Comparison of ENCODE assay signal across 20 cellular contexts in genomic region chr3:194905696-194906095, GRCh38.
DNase-seq lines count a peak whose midpoint lies in the region; ATAC-seq, FAIRE-seq and TF ChIP-seq lines count a peak whose summit lies in the region.
"Had no signal": no experiment of that assay in that cellular context is flagged by ENCODE, and none has a peak within 500 bp of the region (broad histone marks: within the 10 kb centered on the region; RNA-seq: fewer than 3 reads in every experiment).

No MANE protein-coding gene starts in this region.

- H3K27ac ChIP-seq in SJSA1 (peak overlapping the region; percentile 22), colonic mucosa (no peak overlapping the region)
- H3K27ac ChIP-seq: gastrocnemius medialis, right atrium auricular region had no signal

- peaks cover 3 to 4% of the 10 kb centered on the region in 2 donors for H3K4me1 Mint-ChIP-seq in effector memory CD8-positive, alpha-beta T cell (ENCODE audit: low read depth in 2 of 2)

- peaks cover 6% of the 10 kb centered on the region for H3K36me3 Mint-ChIP-seq in effector memory CD8-positive, alpha-beta T cell (ENCODE audit: insufficient read depth)
- H3K36me3 Mint-ChIP-seq: stimulated activated memory B cell treated with anti-CD40 and anti-IgM and Interleukin-4, amounts not matched to agents 10 μg/mL and 1 μg/mL and 100 μg/mL, for 72 hours had no signal

- H3K36me3 ChIP-seq in SJSA1 (no peaks in the 10 kb centered on the region), colonic mucosa (no peaks in the 10 kb centered on the region)
- H3K36me3 ChIP-seq: gastrocnemius medialis, right atrium auricular region, tibial nerve had no signal

- TF ChIP-seq CTCF in colonic mucosa (IDR thresholded peaks at IDR 0.05), result no peak

- H3K27me3 ChIP-seq in SJSA1 (replicated peaks) (no peaks in the 10 kb centered on the region), colonic mucosa (no peaks in the 10 kb centered on the region)
- H3K27me3 ChIP-seq: gastrocnemius medialis, right atrium auricular region, tibial nerve had no signal

- DNase-seq in A172 (ENCODE audit: low spot score) (peak; percentile 22), H54 (ENCODE audit: insufficient read length, low spot score) (no peak), SJSA1 (ENCODE audit: low read depth in 1 of 2, low spot score in 2 of 2) (peak in 1 of 2 experiments; percentile 50), fibroblast of peridontal ligament (ENCODE audit: extremely low read depth) (peak; percentile 3), colonic mucosa (no peak), NCI-H2196 treated with DMSO at 0.1 percent for 48 hours (lab: John Stamatoyannopoulos, UW; ENCODE audit: unreplicated experiment) (no peak), DMS 273 (lab: John Stamatoyannopoulos, UW; ENCODE audit: unreplicated experiment) (no peak)
- DNase-seq in effector memory CD8-positive, alpha-beta T cell, result no peak
- DNase-seq: activated CD4-positive, alpha-beta T cell treated with anti-CD3 and anti-CD28 coated beads for 1 hour; DND-41; gastrocnemius medialis; KG1; NCI-H2227 treated with DMSO at 0.1 percent for 48 hours; occipital lobe had no signal

- no peak overlapping the region for H3K4me3 Mint-ChIP-seq in effector memory CD8-positive, alpha-beta T cell
- H3K4me3 Mint-ChIP-seq: activated T-helper 1 cell treated with anti-CD3 and anti-CD28 coated beads, Interleukin-12 subunit alpha, Interleukin-12 subunit beta, Interleukin-2, Interleukin-4 antibody, amounts not matched to agents 30 ng/mL and 10 ng/mL and 1 ng/mL, durations not matched to agents 14 hours and 24 hours and 36 hours; stimulated activated memory B cell treated with anti-CD40 and anti-IgM and Interleukin-4, amounts not matched to agents 10 μg/mL and 1 μg/mL and 100 μg/mL, for 72 hours had no signal

- no peak for ATAC-seq in effector memory CD8-positive, alpha-beta T cell (replicated peaks)
- ATAC-seq: gastrocnemius medialis; stimulated activated memory B cell treated with anti-CD40 and anti-IgM and Interleukin-4, amounts not matched to agents 10 μg/mL and 1 μg/mL and 100 μg/mL, for 72 hours had no signal

- H3K27me3 Mint-ChIP-seq in effector memory CD8-positive, alpha-beta T cell, result peaks cover 26 to 40% of the 10 kb centered on the region in 2 donors
- H3K27me3 Mint-ChIP-seq: stimulated activated memory B cell treated with anti-CD40 and anti-IgM and Interleukin-4, amounts not matched to agents 10 μg/mL and 1 μg/mL and 100 μg/mL, for 72 hours had no signal

- H3K27ac Mint-ChIP-seq in effector memory CD8-positive, alpha-beta T cell, result no peak overlapping the region
- H3K27ac Mint-ChIP-seq: activated T-helper 1 cell treated with anti-CD3 and anti-CD28 coated beads, Interleukin-12 subunit alpha, Interleukin-12 subunit beta, Interleukin-2, Interleukin-4 antibody, amounts not matched to agents 30 ng/mL and 10 ng/mL and 1 ng/mL, durations not matched to agents 14 hours and 24 hours and 36 hours; stimulated activated memory B cell treated with anti-CD40 and anti-IgM and Interleukin-4, amounts not matched to agents 10 μg/mL and 1 μg/mL and 100 μg/mL, for 72 hours had no signal

- H3K9me3 ChIP-seq in SJSA1 (replicated peaks) (no peaks in the 10 kb centered on the region), colonic mucosa (no peaks in the 10 kb centered on the region)
- H3K9me3 ChIP-seq: gastrocnemius medialis, right atrium auricular region had no signal

- FAIRE-seq in H54 (lab: Jason Lieb, UNC), result peak; percentile 53
- FAIRE-seq: GM19239, H1 had no signal

- H3K4me3 ChIP-seq in SJSA1, result no peak overlapping the region
- no peak overlapping the region for H3K4me3 ChIP-seq in colonic mucosa
- H3K4me3 ChIP-seq: gastrocnemius medialis, right atrium auricular region, tibial nerve had no signal

- H3K4me1 ChIP-seq in SJSA1 (replicated peaks), result peaks cover 22% of the 10 kb centered on the region
- H3K4me1 ChIP-seq in colonic mucosa, result no peaks in the 10 kb centered on the region
- H3K4me1 ChIP-seq: gastrocnemius medialis, right atrium auricular region had no signal

- H3K9me3 Mint-ChIP-seq in effector memory CD8-positive, alpha-beta T cell, result peaks cover 1 to 2% of the 10 kb centered on the region in 2 donors
- H3K9me3 Mint-ChIP-seq: stimulated activated memory B cell treated with anti-CD40 and anti-IgM and Interleukin-4, amounts not matched to agents 10 μg/mL and 1 μg/mL and 100 μg/mL, for 72 hours had no signal

- no peak overlapping the region for H3K9ac ChIP-seq in colonic mucosa (ENCODE audit: low read depth in 2 of 2, low read length in 2 of 2)

- intact Hi-C loops in colonic mucosa (cut with DNase I), result no loop called here

- no peak for TF ChIP-seq POLR2A in H54 (IDR thresholded peaks at IDR 0.05; ENCODE audit: low read depth, low read length)

Comparison
In these comparisons a context has a peak if more than half of its experiments do, and no peak if none do; other contexts are left out.
1. DNase-seq: peak in A172 (single experiment) and fibroblast of peridontal ligament (single experiment); none in H54 (single experiment), colonic mucosa (single experiment), NCI-H2196 treated with DMSO at 0.1 percent for 48 hours (single experiment), effector memory CD8-positive, alpha-beta T cell (0 of 3) and DMS 273 (single experiment).